20 cellular contexts compared by ENCODE assay signal in the genomic region with DNA sequence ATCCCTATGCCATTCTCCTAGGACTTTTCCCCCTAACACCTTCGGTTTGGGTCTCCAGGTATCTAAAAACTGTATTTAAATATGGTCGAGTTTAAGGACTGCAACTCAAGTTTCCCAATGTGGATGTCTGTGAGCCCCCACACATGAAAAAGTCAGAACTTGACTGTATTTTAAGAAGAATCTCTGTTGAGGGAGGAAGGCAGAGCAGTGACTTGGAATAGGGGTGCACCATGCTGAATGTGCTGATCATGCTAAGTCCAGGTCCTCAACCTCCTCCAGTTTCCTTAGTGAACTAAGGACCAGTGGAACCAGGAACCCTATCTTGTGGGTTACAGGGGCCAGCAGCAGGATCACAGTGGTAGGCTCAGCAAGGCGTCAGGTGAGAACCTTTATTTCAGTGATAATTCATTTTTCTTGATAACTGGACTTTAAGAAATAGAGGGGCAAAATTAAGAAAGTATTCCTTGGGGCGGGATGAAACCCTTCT. TPM values are rescaled to one million over a fixed set of nuclear protein-coding genes. Genes with fewer than 3 reads are reported as not detected.
A peak's percentile ranks its signal among the peaks of the same experiment; 100 is the strongest.
DNase-seq lines count a peak whose midpoint lies in the region; ATAC-seq and TF ChIP-seq lines count a peak whose summit lies in the region.
"Had no signal": no experiment of that assay in that cellular context is flagged by ENCODE, and none has a peak within 500 bp of the region (broad histone marks: within the 10 kb centered on the region; RNA-seq: fewer than 3 reads in every experiment).

No MANE protein-coding gene starts in this region.

- no peaks in the 10 kb centered on the region for H3K36me3 ChIP-seq in body of pancreas (replicated peaks in 1 of 2; ENCODE audit: insufficient read depth in 1 of 2, low read depth in 2 of 2)
- H3K36me3 ChIP-seq: esophagus muscularis mucosa, tibial artery had no signal

- H3K27ac Mint-ChIP-seq in T-helper 1 cell treated with Interleukin-12 subunit alpha and Interleukin-12 subunit beta and Interleukin-4 antibody, amounts not matched to agents 30 μg/mL and 1 μg/mL, for 36 hours, result peak overlapping the region; percentile 80
- H3K27ac Mint-ChIP-seq in IgD-negative memory B cell (peak overlapping the region; percentile 98 to 100 (median 100)), natural killer cell (peak overlapping the region; percentile 94 to 99)
- peak overlapping the region; percentile 98 for H3K27ac Mint-ChIP-seq in activated T-helper 17 cell treated with anti-CD3 and anti-CD28 coated beads, Interleukin-2, amount 50 U/mL, for 72 hours

- H3K4me3 Mint-ChIP-seq in T-helper 1 cell treated with Interleukin-12 subunit alpha and Interleukin-12 subunit beta and Interleukin-4 antibody, amounts not matched to agents 30 μg/mL and 1 μg/mL, for 36 hours, result peak overlapping the region; percentile 32
- H3K4me3 Mint-ChIP-seq in IgD-negative memory B cell (peak overlapping the region in 3 of 4 donors; percentile 87 to 94 (median 94)), natural killer cell (peak overlapping the region; percentile 79)
- peak overlapping the region; percentile 76 for H3K4me3 Mint-ChIP-seq in activated T-helper 17 cell treated with anti-CD3 and anti-CD28 coated beads, Interleukin-2, amount 50 U/mL, for 72 hours

- TF ChIP-seq CTCF in natural killer cell (IDR thresholded peaks at IDR 0.05), result no peak
- no peak for TF ChIP-seq CTCF in body of pancreas (IDR thresholded peaks at IDR 0.05)

- H3K27ac ChIP-seq in body of pancreas, result no peak overlapping the region
- H3K27ac ChIP-seq: 22Rv1, dorsolateral prefrontal cortex, esophagus muscularis mucosa, tibial artery had no signal

- WGBS in body of pancreas, 2 donors, result 59 to 63% methylated on average over 4 of the region's 4 CpGs

- no peaks in the 10 kb centered on the region for H3K27me3 Mint-ChIP-seq in T-helper 1 cell treated with Interleukin-12 subunit alpha and Interleukin-12 subunit beta and Interleukin-4 antibody, amounts not matched to agents 30 μg/mL and 1 μg/mL, for 36 hours (ENCODE audit: low read depth)
- peaks cover 2% of the 10 kb centered on the region for H3K27me3 Mint-ChIP-seq in IgD-negative memory B cell
- no peaks in the 10 kb centered on the region for H3K27me3 Mint-ChIP-seq in activated T-helper 17 cell treated with anti-CD3 and anti-CD28 coated beads, Interleukin-2, amount 50 U/mL, for 72 hours
- no peaks in the 10 kb centered on the region for H3K27me3 Mint-ChIP-seq in natural killer cell (ENCODE audit: low read depth in 2 of 2)

- H3K4me1 Mint-ChIP-seq in T-helper 1 cell treated with Interleukin-12 subunit alpha and Interleukin-12 subunit beta and Interleukin-4 antibody, amounts not matched to agents 30 μg/mL and 1 μg/mL, for 36 hours (ENCODE audit: low read depth), result peaks cover 48% of the 10 kb centered on the region
- peaks cover 46 to 61% (median 56%) of the 10 kb centered on the region in 3 donors for H3K4me1 Mint-ChIP-seq in IgD-negative memory B cell
- H3K4me1 Mint-ChIP-seq in activated T-helper 17 cell treated with anti-CD3 and anti-CD28 coated beads, Interleukin-2, amount 50 U/mL, for 72 hours, result peaks cover 46% of the 10 kb centered on the region
- peaks cover 60 to 67% of the 10 kb centered on the region in 2 donors for H3K4me1 Mint-ChIP-seq in natural killer cell

- DNase-seq in T-helper 1 cell, result no peak
- no peak for DNase-seq in natural killer cell
- DNase-seq in body of pancreas, result no peak
- DNase-seq in NCI-H2171 (lab: John Stamatoyannopoulos, UW), result no peak
- DNase-seq: activated CD4-positive, CD25-positive, alpha-beta regulatory T cell; glutamatergic neuron; H7; NCI-H2029 treated with DMSO at 0.1 percent for 48 hours; NCI-H526 treated with DMSO at 0.1 percent for 48 hours; SW 1271 had no signal

- H3K36me3 Mint-ChIP-seq in T-helper 1 cell treated with Interleukin-12 subunit alpha and Interleukin-12 subunit beta and Interleukin-4 antibody, amounts not matched to agents 30 μg/mL and 1 μg/mL, for 36 hours (ENCODE audit: low read depth), result peaks cover 9% of the 10 kb centered on the region
- H3K36me3 Mint-ChIP-seq in IgD-negative memory B cell, result peaks cover 8% of the 10 kb centered on the region
- H3K36me3 Mint-ChIP-seq in activated T-helper 17 cell treated with anti-CD3 and anti-CD28 coated beads, Interleukin-2, amount 50 U/mL, for 72 hours (ENCODE audit: low read depth), result peaks cover 42% of the 10 kb centered on the region
- no peaks in the 10 kb centered on the region for H3K36me3 Mint-ChIP-seq in natural killer cell
- H3K36me3 Mint-ChIP-seq: CD14-positive monocyte had no signal

- H3K4me1 ChIP-seq in body of pancreas, result peaks cover 18% of the 10 kb centered on the region

- H3K27me3 ChIP-seq in body of pancreas, result no peaks in the 10 kb centered on the region

- intact Hi-C loops in natural killer cell (cut with micrococcal nuclease) (no loop called here), body of pancreas (cut with DNase I) (loop anchor here (5.0 kb wide), 1 partner anchor 145 kb away; no protein-coding TSS in a partner anchor)

- ATAC-seq in activated T-helper 17 cell treated with anti-CD3 and anti-CD28 coated beads, Interleukin-2, amount 50 U/mL, for 72 hours (replicated peaks), result no peak
- no peak for ATAC-seq in natural killer cell
- no peak for ATAC-seq in body of pancreas
- ATAC-seq in HG02981 (IDR thresholded peaks at IDR 0.05; ENCODE audit: unreplicated experiment), result no peak

- no peaks in the 10 kb centered on the region for H3K9me3 ChIP-seq in body of pancreas
- H3K9me3 ChIP-seq: esophagus muscularis mucosa, tibial artery had no signal

- H3K4me3 ChIP-seq in body of pancreas, result no peak overlapping the region
- H3K4me3 ChIP-seq: dorsolateral prefrontal cortex, esophagus muscularis mucosa, tibial artery had no signal

- no peak for TF ChIP-seq POLR2A in body of pancreas (IDR thresholded peaks at IDR 0.05)

- no peaks in the 10 kb centered on the region for H3K9me3 Mint-ChIP-seq in T-helper 1 cell treated with Interleukin-12 subunit alpha and Interleukin-12 subunit beta and Interleukin-4 antibody, amounts not matched to agents 30 μg/mL and 1 μg/mL, for 36 hours
- H3K9me3 Mint-ChIP-seq in IgD-negative memory B cell (no peaks in the 10 kb centered on the region), natural killer cell (no peaks in the 10 kb centered on the region)
- H3K9me3 Mint-ChIP-seq in activated T-helper 17 cell treated with anti-CD3 and anti-CD28 coated beads, Interleukin-2, amount 50 U/mL, for 72 hours, result no peaks in the 10 kb centered on the region

RNA-seq across cellular contexts. Expression of a gene that starts 19.5 kb away (rescaled TPM):
- not detected for polyA plus RNA-seq in IgD-negative memory B cell
- under 1 TPM in 1 of 2 donors, not detected in 1; 0.40 TPM for total RNA-seq in activated T-helper 17 cell treated with anti-CD3 and anti-CD28 coated beads, Interleukin-2, amount 50 U/mL, for 72 hours
- total RNA-seq in natural killer cell, result under 1 TPM in 1 of 3 donors, not detected in 2; 0.27 TPM
- total RNA-seq in body of pancreas, result 10 to 100 TPM; 25.4 to 39.9 TPM
- total RNA-seq: HT1080 had no signal
- polyA plus RNA-seq: CD14-positive monocyte had no signal

RNA-seq across cellular contexts. Expression of a gene that starts 26.9 kb away (rescaled TPM):
- 113 TPM for polyA plus RNA-seq in IgD-negative memory B cell
- total RNA-seq in activated T-helper 17 cell treated with anti-CD3 and anti-CD28 coated beads, Interleukin-2, amount 50 U/mL, for 72 hours, result 10 to 100 TPM; 24.6 to 45.2 TPM
- total RNA-seq in natural killer cell (10 to 100 TPM; 48.8 to 55.2 (median 51.6) TPM), body of pancreas (10 to 100 TPM; 79.1 to 98.2 TPM)

RNA-seq across cellular contexts. Expression of a gene that starts 57.4 kb away (rescaled TPM):
- polyA plus RNA-seq in IgD-negative memory B cell, result 0.79 TPM
- 1 to 10 TPM; 3.4 to 5.9 TPM for total RNA-seq in activated T-helper 17 cell treated with anti-CD3 and anti-CD28 coated beads, Interleukin-2, amount 50 U/mL, for 72 hours
- total RNA-seq in natural killer cell (100 to 1,000 TPM in 1 of 3 donors, 10 to 100 TPM in 2; 77.6 to 115 (median 82.1) TPM), body of pancreas (10 to 100 TPM; 52.4 to 65.3 TPM)

Comparison
In these comparisons a context has a peak if more than half of its experiments do, and no peak if none do; other contexts are left out.
1. H3K4me3 Mint-ChIP-seq: peak in every context shown above with its lines; median percentile 94 in IgD-negative memory B cell; 79 in natural killer cell; 76 in activated T-helper 17 cell treated with anti-CD3 and anti-CD28 coated beads, Interleukin-2, amount 50 U/mL, for 72 hours; 32 in T-helper 1 cell treated with Interleukin-12 subunit alpha and Interleukin-12 subunit beta and Interleukin-4 antibody, amounts not matched to agents 30 μg/mL and 1 μg/mL, for 36 hours.
2. RNA of a gene that starts 19.5 kb away (total RNA-seq): 25.4 to 39.9 TPM in body of pancreas; 0.40 TPM in activated T-helper 17 cell treated with anti-CD3 and anti-CD28 coated beads, Interleukin-2, amount 50 U/mL, for 72 hours and 0.27 TPM in natural killer cell; every median in the first group is over 10 times any median in the second.
3. RNA of a gene that starts 57.4 kb away (total RNA-seq): 77.6 to 115 TPM in natural killer cell and 52.4 to 65.3 TPM in body of pancreas; 3.4 to 5.9 TPM in activated T-helper 17 cell treated with anti-CD3 and anti-CD28 coated beads, Interleukin-2, amount 50 U/mL, for 72 hours; every median in the first group is over 4 times any median in the second.
4. Peak in every context shown above with its lines, with median percentiles within 50 percentile points of each other: H3K27ac Mint-ChIP-seq.